Comparison of ENCODE assay signal across 1 cellular context in genomic region chr1:113871597-113872113, GRCh38.
A peak's percentile ranks its signal among the peaks of the same experiment; 100 is the strongest.
TF ChIP-seq lines count a peak whose summit lies in the region.

Gene PTPN22 (minus strand): TSS chr1:113871712.

TF ChIP-seq in K562, 482 proteins besides CTCF, POLR2A, EP300 and RAD21 (continued from another document and continues in another):
- TF ChIP-seq NKRF (IDR thresholded peaks at IDR 0.05; ENCODE audit: borderline replicate concordance) (no peak), STAG1 (CRISPR knock-in tag; IDR thresholded peaks at IDR 0.05; ENCODE audit: borderline replicate concordance) (no peak), SOX6 (IDR thresholded peaks at IDR 0.05) (no peak), TSC22D4 (tag; IDR thresholded peaks at IDR 0.05) (no peak), SUPT5H (IDR thresholded peaks at IDR 0.05) (no peak), SNIP1 (IDR thresholded peaks at IDR 0.05; ENCODE audit: low read depth) (no peak), ZNF165 (CRISPR knock-in tag; IDR thresholded peaks at IDR 0.05; ENCODE audit: borderline replicate concordance) (no peak), RB1 (IDR thresholded peaks at IDR 0.05; ENCODE audit: low read depth) (no peak), FOSL1 (tag; conservative IDR thresholded peaks at IDR 0.05) (peak; percentile 67), ZNF407 (IDR thresholded peaks at IDR 0.05; ENCODE audit: low read depth) (no peak), ZNF263 (CRISPR knock-in tag; IDR thresholded peaks at IDR 0.05; ENCODE audit: borderline replicate concordance) (no peak), CUX1 (CRISPR knock-in tag; IDR thresholded peaks at IDR 0.05) (no peak), BRD4 (IDR thresholded peaks at IDR 0.05) (0 out of 2 replicates have a peak, but pooled peaks have one; percentile 17), IFI16 (CRISPR knock-in tag; IDR thresholded peaks at IDR 0.05) (no peak), KLF13 (tag; IDR thresholded peaks at IDR 0.05; ENCODE audit: borderline replicate concordance, low read depth) (no peak), ZFPM2 (CRISPR knock-in tag; IDR thresholded peaks at IDR 0.05) (no peak), ZNF174 (CRISPR knock-in tag; IDR thresholded peaks at IDR 0.05) (no peak), ZBTB9 (CRISPR knock-in tag; IDR thresholded peaks at IDR 0.05) (0 out of 2 replicates have a peak, but pooled peaks have one; percentile 48), ZBTB2 (IDR thresholded peaks at IDR 0.05) (no peak), ZNF699 (CRISPR knock-in tag; IDR thresholded peaks at IDR 0.05; ENCODE audit: insufficient replicate concordance) (no peak), ZNF740 (CRISPR knock-in tag; IDR thresholded peaks at IDR 0.05) (no peak), ZNF740 (tag; IDR thresholded peaks at IDR 0.05) (no peak), PTBP1 (IDR thresholded peaks at IDR 0.05; ENCODE audit: low read depth, low read length) (no peak), HDAC2 (IDR thresholded peaks at IDR 0.05) (no peak), TARDBP (IDR thresholded peaks at IDR 0.05) (no peak), ZBTB8A (IDR thresholded peaks at IDR 0.05; ENCODE audit: partially characterized antibody) (no peak), MAFG (tag; conservative IDR thresholded peaks at IDR 0.05) (no peak), NCOA6 (IDR thresholded peaks at IDR 0.05) (no peak)
- TF ChIP-seq, protein P1, sequence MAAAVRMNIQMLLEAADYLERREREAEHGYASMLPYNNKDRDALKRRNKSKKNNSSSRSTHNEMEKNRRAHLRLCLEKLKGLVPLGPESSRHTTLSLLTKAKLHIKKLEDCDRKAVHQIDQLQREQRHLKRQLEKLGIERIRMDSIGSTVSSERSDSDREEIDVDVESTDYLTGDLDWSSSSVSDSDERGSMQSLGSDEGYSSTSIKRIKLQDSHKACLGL (CRISPR knock-in tag; IDR thresholded peaks at IDR 0.05; ENCODE audit: borderline replicate concordance, poor library complexity, severe bottlenecking): no peak
- TF ChIP-seq, protein P2, sequence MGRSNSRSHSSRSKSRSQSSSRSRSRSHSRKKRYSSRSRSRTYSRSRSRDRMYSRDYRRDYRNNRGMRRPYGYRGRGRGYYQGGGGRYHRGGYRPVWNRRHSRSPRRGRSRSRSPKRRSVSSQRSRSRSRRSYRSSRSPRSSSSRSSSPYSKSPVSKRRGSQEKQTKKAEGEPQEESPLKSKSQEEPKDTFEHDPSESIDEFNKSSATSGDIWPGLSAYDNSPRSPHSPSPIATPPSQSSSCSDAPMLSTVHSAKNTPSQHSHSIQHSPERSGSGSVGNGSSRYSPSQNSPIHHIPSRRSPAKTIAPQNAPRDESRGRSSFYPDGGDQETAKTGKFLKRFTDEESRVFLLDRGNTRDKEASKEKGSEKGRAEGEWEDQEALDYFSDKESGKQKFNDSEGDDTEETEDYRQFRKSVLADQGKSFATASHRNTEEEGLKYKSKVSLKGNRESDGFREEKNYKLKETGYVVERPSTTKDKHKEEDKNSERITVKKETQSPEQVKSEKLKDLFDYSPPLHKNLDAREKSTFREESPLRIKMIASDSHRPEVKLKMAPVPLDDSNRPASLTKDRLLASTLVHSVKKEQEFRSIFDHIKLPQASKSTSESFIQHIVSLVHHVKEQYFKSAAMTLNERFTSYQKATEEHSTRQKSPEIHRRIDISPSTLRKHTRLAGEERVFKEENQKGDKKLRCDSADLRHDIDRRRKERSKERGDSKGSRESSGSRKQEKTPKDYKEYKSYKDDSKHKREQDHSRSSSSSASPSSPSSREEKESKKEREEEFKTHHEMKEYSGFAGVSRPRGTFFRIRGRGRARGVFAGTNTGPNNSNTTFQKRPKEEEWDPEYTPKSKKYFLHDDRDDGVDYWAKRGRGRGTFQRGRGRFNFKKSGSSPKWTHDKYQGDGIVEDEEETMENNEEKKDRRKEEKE (IDR thresholded peaks at IDR 0.05; ENCODE audit: borderline replicate concordance in 1 of 2, control insufficient read depth in 1 of 2, low read depth in 2 of 2, low read length in 1 of 2): no peak
- TF ChIP-seq, protein P3, sequence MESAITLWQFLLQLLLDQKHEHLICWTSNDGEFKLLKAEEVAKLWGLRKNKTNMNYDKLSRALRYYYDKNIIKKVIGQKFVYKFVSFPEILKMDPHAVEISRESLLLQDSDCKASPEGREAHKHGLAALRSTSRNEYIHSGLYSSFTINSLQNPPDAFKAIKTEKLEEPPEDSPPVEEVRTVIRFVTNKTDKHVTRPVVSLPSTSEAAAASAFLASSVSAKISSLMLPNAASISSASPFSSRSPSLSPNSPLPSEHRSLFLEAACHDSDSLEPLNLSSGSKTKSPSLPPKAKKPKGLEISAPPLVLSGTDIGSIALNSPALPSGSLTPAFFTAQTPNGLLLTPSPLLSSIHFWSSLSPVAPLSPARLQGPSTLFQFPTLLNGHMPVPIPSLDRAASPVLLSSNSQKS (CRISPR knock-in tag; IDR thresholded peaks at IDR 0.05): no peak
